In the genomic region with DNA sequence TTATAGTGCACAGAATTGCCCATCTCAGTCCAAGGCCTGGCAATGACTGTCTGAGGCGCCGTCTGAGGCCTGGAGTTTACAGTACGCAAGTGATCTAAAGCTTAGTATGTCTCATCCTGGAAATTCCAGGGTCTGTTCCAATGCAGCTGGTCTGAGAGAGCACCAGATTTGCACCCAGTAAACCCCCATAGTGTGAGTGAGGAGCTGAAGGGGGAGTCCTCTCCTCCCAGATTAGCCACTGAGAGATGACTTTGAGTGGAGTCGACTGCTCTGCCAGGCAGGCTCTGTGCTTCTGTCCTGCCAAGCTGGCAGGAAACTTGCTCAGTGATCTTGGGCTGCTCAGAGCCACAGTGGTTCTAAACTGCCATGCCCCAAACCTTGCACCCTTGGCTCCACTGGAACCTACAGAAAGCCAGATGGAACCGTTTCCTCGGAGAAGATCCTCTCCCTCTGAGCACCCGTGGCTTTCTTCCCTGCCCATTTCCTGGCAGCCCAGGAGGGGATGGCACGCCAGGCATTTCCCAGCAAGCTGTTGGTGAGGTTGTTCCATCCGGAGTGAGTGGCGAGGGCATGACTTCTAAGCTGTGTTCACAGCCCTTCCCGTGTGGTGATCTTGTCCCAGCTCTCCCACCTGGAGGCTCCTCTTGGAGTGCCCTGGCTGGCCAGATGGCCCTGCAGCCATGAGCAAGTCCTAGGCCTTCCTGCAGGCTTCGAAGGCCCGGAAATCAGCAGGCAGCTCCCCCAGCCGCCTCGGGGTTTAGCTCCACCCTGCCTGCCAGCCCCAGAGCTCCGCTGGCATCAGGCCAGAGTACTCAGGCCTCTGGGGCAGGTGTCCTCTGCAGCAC, we compare ENCODE assay signal across 10 cellular contexts.
DNase-seq lines count a peak whose midpoint lies in the region; TF ChIP-seq lines count a peak whose summit lies in the region.
"Had no signal": no experiment of that assay in that cellular context is flagged by ENCODE, and none has a peak within 500 bp of the region (broad histone marks: within the 10 kb centered on the region; RNA-seq: fewer than 3 reads in every experiment).

No MANE protein-coding gene starts in this region.

- H3K36me3 ChIP-seq in HEK293 (ENCODE audit: control insufficient read depth in 2 of 2, insufficient read depth in 1 of 2, low read length in 2 of 2): no peaks in the 10 kb centered on the region
- no peaks in the 10 kb centered on the region for H3K36me3 ChIP-seq in esophagus muscularis mucosa
- no peaks in the 10 kb centered on the region for H3K36me3 ChIP-seq in parathyroid adenoma (ENCODE audit: control insufficient read depth, insufficient read depth, low read length)
- no peaks in the 10 kb centered on the region for H3K36me3 ChIP-seq in tibial artery

- peak; percentile 66 for DNase-seq in NCI-H446 treated with DMSO at 0.1 percent for 48 hours (lab: John Stamatoyannopoulos, UW)
- DNase-seq in esophagus muscularis mucosa (ENCODE audit: extremely low spot score): no peak
- no peak for DNase-seq in GM10266 (ENCODE audit: extremely low spot score)
- no peak for DNase-seq in GM13976 (ENCODE audit: low spot score)
- DNase-seq in tibial artery: no peak
- DNase-seq in activated CD4-positive, CD25-positive, alpha-beta regulatory T cell treated with anti-CD3 and anti-CD28 coated beads, Interleukin-2, amount 50 U/mL, for 72 hours: no peak
- DNase-seq: stimulated activated CD4-positive, alpha-beta T cell treated with anti-CD3 and anti-CD28 coated beads, Interleukin-2, amount 100 ng/mL, for 24 hours had no signal

- H3K27ac ChIP-seq in HEK293 (ENCODE audit: extremely low read depth, low read depth, low read length) (no peak overlapping the region), esophagus muscularis mucosa (replicated peaks in 1 of 4) (peak overlapping the region; percentile 4 to 34 (median 22)), parathyroid adenoma (no peak overlapping the region), tibial artery (no peak overlapping the region)

- H3K9ac ChIP-seq in parathyroid adenoma: no peak overlapping the region

- H3K27me3 ChIP-seq in esophagus muscularis mucosa (peaks cover 0 to 8% (median 0%) of the 10 kb centered on the region in 4 donors), parathyroid adenoma (ENCODE audit: control insufficient read depth, insufficient read depth, low read length) (no peaks in the 10 kb centered on the region), tibial artery (peaks cover 0 to 37% of the 10 kb centered on the region in 2 donors)
- H3K27me3 ChIP-seq: dorsolateral prefrontal cortex had no signal

- H3K4me3 ChIP-seq in HEK293 (ENCODE audit: low read depth, low read length): no peak overlapping the region
- no peak overlapping the region for H3K4me3 ChIP-seq in esophagus muscularis mucosa
- no peak overlapping the region for H3K4me3 ChIP-seq in parathyroid adenoma (ENCODE audit: low read depth, low read length)
- no peak overlapping the region for H3K4me3 ChIP-seq in tibial artery
- H3K4me3 ChIP-seq: dorsolateral prefrontal cortex had no signal

- intact Hi-C loops in esophagus muscularis mucosa (cut with DNase I) (loop anchor here (5.0 to 10.0 kb wide), 5 partner anchors 420 to 920 kb away; a partner anchor contains a TSS), tibial artery (cut with DNase I; ENCODE audit: low total_unique reads) (loop anchor here (5.0 kb wide), 2 partner anchors 193 to 603 kb away; no protein-coding TSS in a partner anchor)

- H3K4me1 ChIP-seq in HEK293 (ENCODE audit: control insufficient read depth, insufficient read depth, low read length) (no peaks in the 10 kb centered on the region), esophagus muscularis mucosa (peaks cover 29 to 44% (median 34%) of the 10 kb centered on the region in 4 donors), parathyroid adenoma (no peaks in the 10 kb centered on the region), tibial artery (peaks cover 0 to 9% (median 3%) of the 10 kb centered on the region in 4 donors)

- TF ChIP-seq POLR2A in esophagus muscularis mucosa (IDR thresholded peaks at IDR 0.05; ENCODE audit: low read depth): no peak

- peak overlapping the region; percentile 64 for H2AFZ ChIP-seq in parathyroid adenoma

- 58% methylated on average over 7 of the region's 16 CpGs for WGBS in esophagus muscularis mucosa

- no peak overlapping the region for H3K4me2 ChIP-seq in parathyroid adenoma (ENCODE audit: low read length)

- TF ChIP-seq CTCF in HEK293 (tag by site-specific recombination; IDR thresholded peaks at IDR 0.05) (no peak), esophagus muscularis mucosa (IDR thresholded peaks at IDR 0.05) (no peak), parathyroid adenoma (IDR thresholded peaks at IDR 0.05) (no peak), GM10266 (IDR thresholded peaks at IDR 0.05; ENCODE audit: control insufficient read depth, insufficient read depth, low read depth, missing control alignments) (no peak), GM13976 (IDR thresholded peaks at IDR 0.05; ENCODE audit: borderline replicate concordance, control extremely low read depth, extremely low read depth, insufficient read depth, missing control alignments) (no peak), tibial artery (IDR thresholded peaks at IDR 0.05) (no peak)

- no peak for TF ChIP-seq EP300 in esophagus muscularis mucosa (IDR thresholded peaks at IDR 0.05)

- CTCF ChIA-PET in HEK293 (lab: Yijun Ruan, JAX): interaction anchor here (0.6 to 1.5 kb wide), 10 partner anchors 24 to 807 kb away, joined by 3 to 5 read pairs (median 3); no protein-coding TSS in a partner anchor

- in situ Hi-C loops in GM13976 (cut with MboI; ENCODE audit: low sequenced_read_pairs, unreplicated experiment): loop anchor here (25.0 kb wide), 1 partner anchor 608 kb away; no protein-coding TSS in a partner anchor

- POLR2A ChIA-PET in HEK293 (lab: Yijun Ruan, JAX): interaction anchor here (0.6 kb wide), 1 partner anchor 951 kb away, joined by 5 read pairs; no protein-coding TSS in a partner anchor

- H3K9me3 ChIP-seq in HEK293 (ENCODE audit: control insufficient read depth, insufficient read depth, low read depth, low read length) (no peaks in the 10 kb centered on the region), esophagus muscularis mucosa (no peaks in the 10 kb centered on the region), parathyroid adenoma (ENCODE audit: control insufficient read depth, low read length) (no peaks in the 10 kb centered on the region), tibial artery (no peaks in the 10 kb centered on the region)

- no peaks in the 10 kb centered on the region for H3K79me2 ChIP-seq in parathyroid adenoma

TF ChIP-seq in HEK293, 187 proteins besides CTCF, POLR2A, EP300 and RAD21 (continues in another document):
- TF ChIP-seq ZNF596 (tag by site-specific recombination; IDR thresholded peaks at IDR 0.05) (no peak), REPIN1 (tag by site-specific recombination; IDR thresholded peaks at IDR 0.05; ENCODE audit: low read depth) (no peak), ZIC2 (tag by site-specific recombination; IDR thresholded peaks at IDR 0.05) (peak; percentile 67), ZNF701 (tag by site-specific recombination; IDR thresholded peaks at IDR 0.05) (no peak), ZNF37A (tag by site-specific recombination; IDR thresholded peaks at IDR 0.05) (no peak), TRIM28 (IDR thresholded peaks at IDR 0.05; ENCODE audit: borderline replicate concordance, low read length) (0 out of 2 replicates have a peak, but pooled peaks have one; percentile 22), ZNF16 (tag by site-specific recombination; IDR thresholded peaks at IDR 0.05; ENCODE audit: low read depth) (no peak), ZNF121 (tag by site-specific recombination; IDR thresholded peaks at IDR 0.05) (no peak), ZNF623 (tag by site-specific recombination; IDR thresholded peaks at IDR 0.05) (no peak)
- TF ChIP-seq, protein P1, sequence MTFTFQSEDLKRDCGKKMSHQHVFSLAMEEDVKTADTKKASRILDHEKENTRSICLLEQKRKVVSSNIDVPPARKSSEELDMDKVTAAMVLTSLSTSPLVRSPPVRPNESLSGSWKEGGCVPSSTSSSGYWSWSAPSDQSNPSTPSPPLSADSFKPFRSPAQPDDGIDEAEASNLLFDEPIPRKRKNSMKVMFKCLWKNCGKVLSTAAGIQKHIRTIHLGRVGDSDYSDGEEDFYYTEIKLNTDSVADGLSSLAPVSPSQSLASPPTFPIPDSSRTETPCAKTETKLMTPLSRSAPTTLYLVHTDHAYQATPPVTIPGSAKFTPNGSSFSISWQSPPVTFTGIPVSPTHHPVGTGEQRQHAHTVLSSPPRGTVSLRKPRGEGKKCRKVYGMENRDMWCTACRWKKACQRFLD (tag by site-specific recombination; IDR thresholded peaks at IDR 0.05): no peak
- TF ChIP-seq, protein P2, sequence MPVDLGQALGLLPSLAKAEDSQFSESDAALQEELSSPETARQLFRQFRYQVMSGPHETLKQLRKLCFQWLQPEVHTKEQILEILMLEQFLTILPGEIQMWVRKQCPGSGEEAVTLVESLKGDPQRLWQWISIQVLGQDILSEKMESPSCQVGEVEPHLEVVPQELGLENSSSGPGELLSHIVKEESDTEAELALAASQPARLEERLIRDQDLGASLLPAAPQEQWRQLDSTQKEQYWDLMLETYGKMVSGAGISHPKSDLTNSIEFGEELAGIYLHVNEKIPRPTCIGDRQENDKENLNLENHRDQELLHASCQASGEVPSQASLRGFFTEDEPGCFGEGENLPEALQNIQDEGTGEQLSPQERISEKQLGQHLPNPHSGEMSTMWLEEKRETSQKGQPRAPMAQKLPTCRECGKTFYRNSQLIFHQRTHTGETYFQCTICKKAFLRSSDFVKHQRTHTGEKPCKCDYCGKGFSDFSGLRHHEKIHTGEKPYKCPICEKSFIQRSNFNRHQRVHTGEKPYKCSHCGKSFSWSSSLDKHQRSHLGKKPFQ (tag by site-specific recombination; IDR thresholded peaks at IDR 0.05): no peak

Comparison
In these comparisons a context has a peak if more than half of its experiments do, and no peak if none do; other contexts are left out.
1. H3K27ac ChIP-seq: peak in esophagus muscularis mucosa (4 of 4); none in HEK293 (single experiment), parathyroid adenoma (single experiment) and tibial artery (0 of 2).